In the genomic region with DNA sequence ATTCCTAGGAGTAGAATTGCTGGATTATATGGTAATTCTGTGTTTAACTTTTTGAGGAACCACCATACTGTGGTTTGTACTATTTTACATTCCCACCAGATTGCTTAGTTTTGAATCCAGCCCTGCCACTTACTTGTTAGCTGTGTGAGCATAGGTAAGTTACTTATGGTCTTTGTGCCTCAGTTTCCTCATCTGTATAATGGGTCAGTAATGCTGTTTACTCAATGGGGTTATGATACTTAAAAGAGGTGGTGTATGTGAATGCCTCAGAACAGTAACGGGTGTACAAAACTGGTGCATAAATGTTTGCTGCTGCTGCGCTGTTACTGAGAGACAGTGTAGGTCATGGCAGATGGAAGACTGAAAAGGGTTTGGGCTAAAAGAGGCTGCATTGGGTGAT, we compare ENCODE assay signal across 11 cellular contexts.
"Had no signal": no experiment of that assay in that cellular context is flagged by ENCODE, and none has a peak within 500 bp of the region (broad histone marks: within the 10 kb centered on the region; RNA-seq: fewer than 3 reads in every experiment).

No MANE protein-coding gene starts in this region.

- H2AFZ ChIP-seq: GM23248, GM23338 had no signal

- H3K36me3 ChIP-seq: HAP-1 had no signal

- H3K9me3 ChIP-seq: HAP-1 had no signal

- FAIRE-seq: H1, H54 had no signal

- DNase-seq: GM23248, GOT3, H7, H9, HCEC 1CT, HFFc6 had no signal

- H3K27ac ChIP-seq: GM23248 had no signal

- H3K4me2 ChIP-seq: GM23338 had no signal

- H3K9ac ChIP-seq: GM23248 had no signal

- H3K4me1 ChIP-seq: HAP-1 had no signal

- H3K4me3 ChIP-seq: GM23248, GM23338, HAP-1 had no signal

- ATAC-seq: GM23338, HCT116 had no signal
